In the genomic region with DNA sequence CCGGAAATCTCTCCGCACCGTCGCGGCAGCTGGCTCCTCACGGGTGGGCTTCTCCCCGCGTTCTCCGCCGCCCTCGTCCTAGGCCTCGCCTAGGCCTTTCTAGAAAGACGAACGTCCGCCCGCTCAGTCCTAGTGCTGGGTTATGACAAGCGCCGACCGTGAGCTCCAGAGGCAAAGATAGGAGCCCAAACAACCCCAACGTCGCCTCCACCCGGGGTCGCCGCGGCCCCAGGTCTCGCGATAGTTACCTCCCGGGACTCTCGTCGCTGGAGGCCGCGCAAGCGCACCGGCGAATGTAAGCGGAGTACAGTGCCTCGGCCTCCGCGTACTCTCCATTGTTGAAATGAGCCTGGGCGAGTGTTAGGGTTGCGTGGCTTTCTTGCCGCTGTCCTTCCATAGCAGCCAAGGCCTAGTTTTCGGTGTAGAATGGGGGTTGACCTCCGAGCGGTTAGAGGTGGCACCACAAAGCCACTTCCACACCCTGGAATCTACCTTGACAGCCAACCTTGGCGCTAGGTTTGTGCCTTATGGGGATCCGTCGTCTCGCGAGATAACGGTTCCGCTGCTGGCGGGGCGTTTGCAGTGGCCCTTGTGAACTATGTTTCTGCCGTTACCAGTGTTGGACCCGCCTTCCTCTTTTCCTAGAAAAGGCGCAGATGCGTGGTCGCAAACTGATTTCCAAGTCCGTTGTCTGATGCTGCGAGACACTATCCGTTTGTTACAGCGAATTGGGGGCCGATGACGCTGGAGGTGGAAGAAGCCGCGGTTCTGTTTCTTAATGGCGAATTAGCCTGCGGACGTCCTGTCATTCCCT, we compare ENCODE assay signal across 1 cellular context.
TF ChIP-seq lines count a peak whose summit lies in the region.

A gene (minus strand): TSS at position 526 of the 814 bp plus-strand sequence. CDS start 129 bp downstream, at position 397.

TF ChIP-seq in HepG2, 621 proteins besides CTCF, POLR2A, EP300 and RAD21 (continued from another document and continues in another):
- TF ChIP-seq, protein P1, sequence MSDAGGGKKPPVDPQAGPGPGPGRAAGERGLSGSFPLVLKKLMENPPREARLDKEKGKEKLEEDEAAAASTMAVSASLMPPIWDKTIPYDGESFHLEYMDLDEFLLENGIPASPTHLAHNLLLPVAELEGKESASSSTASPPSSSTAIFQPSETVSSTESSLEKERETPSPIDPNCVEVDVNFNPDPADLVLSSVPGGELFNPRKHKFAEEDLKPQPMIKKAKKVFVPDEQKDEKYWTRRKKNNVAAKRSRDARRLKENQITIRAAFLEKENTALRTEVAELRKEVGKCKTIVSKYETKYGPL (CRISPR knock-in tag; IDR thresholded peaks at IDR 0.05): peak; percentile 77
- TF ChIP-seq, protein P2, sequence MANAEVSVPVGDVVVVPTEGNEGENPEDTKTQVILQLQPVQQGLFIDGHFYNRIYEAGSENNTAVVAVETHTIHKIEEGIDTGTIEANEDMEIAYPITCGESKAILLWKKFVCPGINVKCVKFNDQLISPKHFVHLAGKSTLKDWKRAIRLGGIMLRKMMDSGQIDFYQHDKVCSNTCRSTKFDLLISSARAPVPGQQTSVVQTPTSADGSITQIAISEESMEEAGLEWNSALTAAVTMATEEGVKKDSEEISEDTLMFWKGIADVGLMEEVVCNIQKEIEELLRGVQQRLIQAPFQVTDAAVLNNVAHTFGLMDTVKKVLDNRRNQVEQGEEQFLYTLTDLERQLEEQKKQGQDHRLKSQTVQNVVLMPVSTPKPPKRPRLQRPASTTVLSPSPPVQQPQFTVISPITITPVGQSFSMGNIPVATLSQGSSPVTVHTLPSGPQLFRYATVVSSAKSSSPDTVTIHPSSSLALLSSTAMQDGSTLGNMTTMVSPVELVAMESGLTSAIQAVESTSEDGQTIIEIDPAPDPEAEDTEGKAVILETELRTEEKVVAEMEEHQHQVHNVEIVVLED (CRISPR knock-in tag; IDR thresholded peaks at IDR 0.05; ENCODE audit: borderline replicate concordance): peak; percentile 90
- peak; percentile 99 for TF ChIP-seq ZFY (CRISPR knock-in tag; IDR thresholded peaks at IDR 0.05)
- TF ChIP-seq, protein P3, sequence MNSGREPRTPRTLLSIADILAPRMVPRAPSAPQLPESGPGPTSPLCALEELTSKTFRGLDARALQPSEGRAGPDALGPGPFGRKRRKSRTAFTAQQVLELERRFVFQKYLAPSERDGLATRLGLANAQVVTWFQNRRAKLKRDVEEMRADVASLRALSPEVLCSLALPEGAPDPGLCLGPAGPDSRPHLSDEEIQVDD (CRISPR knock-in tag; IDR thresholded peaks at IDR 0.05; ENCODE audit: borderline replicate concordance): 0 out of 2 replicates have a peak, but pooled peaks have one; percentile 65
- peak; percentile 18; the same call in 1 of the 2 replicates for TF ChIP-seq ZSCAN30 (CRISPR knock-in tag; IDR thresholded peaks at IDR 0.05)
- no peak for TF ChIP-seq NBN (conservative IDR thresholded peaks at IDR 0.05)
- TF ChIP-seq, protein P4, sequence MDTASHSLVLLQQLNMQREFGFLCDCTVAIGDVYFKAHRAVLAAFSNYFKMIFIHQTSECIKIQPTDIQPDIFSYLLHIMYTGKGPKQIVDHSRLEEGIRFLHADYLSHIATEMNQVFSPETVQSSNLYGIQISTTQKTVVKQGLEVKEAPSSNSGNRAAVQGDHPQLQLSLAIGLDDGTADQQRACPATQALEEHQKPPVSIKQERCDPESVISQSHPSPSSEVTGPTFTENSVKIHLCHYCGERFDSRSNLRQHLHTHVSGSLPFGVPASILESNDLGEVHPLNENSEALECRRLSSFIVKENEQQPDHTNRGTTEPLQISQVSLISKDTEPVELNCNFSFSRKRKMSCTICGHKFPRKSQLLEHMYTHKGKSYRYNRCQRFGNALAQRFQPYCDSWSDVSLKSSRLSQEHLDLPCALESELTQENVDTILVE (CRISPR knock-in tag; IDR thresholded peaks at IDR 0.05): peak; percentile 90; the same call in 1 of the 2 replicates
- TF ChIP-seq KAT8 (CRISPR knock-in tag; IDR thresholded peaks at IDR 0.05): peak; percentile 99
- TF ChIP-seq ZFP37 (CRISPR knock-in tag; IDR thresholded peaks at IDR 0.05; ENCODE audit: borderline replicate concordance): peak; percentile 92
- peak; percentile 88 for TF ChIP-seq POLR2AphosphoS5 (IDR thresholded peaks at IDR 0.05; ENCODE audit: low read depth, low read length)
- TF ChIP-seq, protein P5, sequence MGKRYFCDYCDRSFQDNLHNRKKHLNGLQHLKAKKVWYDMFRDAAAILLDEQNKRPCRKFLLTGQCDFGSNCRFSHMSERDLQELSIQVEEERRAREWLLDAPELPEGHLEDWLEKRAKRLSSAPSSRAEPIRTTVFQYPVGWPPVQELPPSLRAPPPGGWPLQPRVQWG (CRISPR knock-in tag; IDR thresholded peaks at IDR 0.05; ENCODE audit: borderline replicate concordance, low read depth): peak; percentile 86; the same call in 1 of the 2 replicates
- TF ChIP-seq SPEN (CRISPR knock-in tag; IDR thresholded peaks at IDR 0.05; ENCODE audit: low read depth): peak; percentile 100
- TF ChIP-seq, protein P6, sequence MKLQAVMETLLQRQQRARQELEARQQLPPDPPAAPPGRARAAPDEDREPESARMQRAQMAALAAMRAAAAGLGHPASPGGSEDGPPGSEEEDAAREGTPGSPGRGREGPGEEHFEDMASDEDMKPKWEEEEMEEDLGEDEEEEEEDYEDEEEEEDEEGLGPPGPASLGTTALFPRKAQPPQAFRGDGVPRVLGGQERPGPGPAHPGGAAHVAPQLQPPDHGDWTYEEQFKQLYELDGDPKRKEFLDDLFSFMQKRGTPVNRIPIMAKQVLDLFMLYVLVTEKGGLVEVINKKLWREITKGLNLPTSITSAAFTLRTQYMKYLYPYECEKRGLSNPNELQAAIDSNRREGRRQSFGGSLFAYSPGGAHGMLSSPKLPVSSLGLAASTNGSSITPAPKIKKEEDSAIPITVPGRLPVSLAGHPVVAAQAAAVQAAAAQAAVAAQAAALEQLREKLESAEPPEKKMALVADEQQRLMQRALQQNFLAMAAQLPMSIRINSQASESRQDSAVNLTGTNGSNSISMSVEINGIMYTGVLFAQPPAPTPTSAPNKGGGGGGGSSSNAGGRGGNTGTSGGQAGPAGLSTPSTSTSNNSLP (IDR thresholded peaks at IDR 0.05; ENCODE audit: low read depth, low read length): no peak
- peak; percentile 85; the same call in 1 of the 2 replicates for TF ChIP-seq ZNF180 (CRISPR knock-in tag; IDR thresholded peaks at IDR 0.05; ENCODE audit: borderline replicate concordance, low read depth)
- TF ChIP-seq, protein P7, sequence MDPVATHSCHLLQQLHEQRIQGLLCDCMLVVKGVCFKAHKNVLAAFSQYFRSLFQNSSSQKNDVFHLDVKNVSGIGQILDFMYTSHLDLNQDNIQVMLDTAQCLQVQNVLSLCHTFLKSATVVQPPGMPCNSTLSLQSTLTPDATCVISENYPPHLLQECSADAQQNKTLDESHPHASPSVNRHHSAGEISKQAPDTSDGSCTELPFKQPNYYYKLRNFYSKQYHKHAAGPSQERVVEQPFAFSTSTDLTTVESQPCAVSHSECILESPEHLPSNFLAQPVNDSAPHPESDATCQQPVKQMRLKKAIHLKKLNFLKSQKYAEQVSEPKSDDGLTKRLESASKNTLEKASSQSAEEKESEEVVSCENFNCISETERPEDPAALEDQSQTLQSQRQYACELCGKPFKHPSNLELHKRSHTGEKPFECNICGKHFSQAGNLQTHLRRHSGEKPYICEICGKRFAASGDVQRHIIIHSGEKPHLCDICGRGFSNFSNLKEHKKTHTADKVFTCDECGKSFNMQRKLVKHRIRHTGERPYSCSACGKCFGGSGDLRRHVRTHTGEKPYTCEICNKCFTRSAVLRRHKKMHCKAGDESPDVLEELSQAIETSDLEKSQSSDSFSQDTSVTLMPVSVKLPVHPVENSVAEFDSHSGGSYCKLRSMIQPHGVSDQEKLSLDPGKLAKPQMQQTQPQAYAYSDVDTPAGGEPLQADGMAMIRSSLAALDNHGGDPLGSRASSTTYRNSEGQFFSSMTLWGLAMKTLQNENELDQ (CRISPR knock-in tag; IDR thresholded peaks at IDR 0.05; ENCODE audit: borderline replicate concordance): peak; percentile 94; the same call in 1 of the 2 replicates
- TF ChIP-seq SOX13 (IDR thresholded peaks at IDR 0.05): no peak
- peak in 1 of 2 experiments; percentile 38; a peak in 1 of 4 replicates for TF ChIP-seq SOX13 (CRISPR knock-in tag; conservative IDR thresholded peaks at IDR 0.05 in 1 of 2, IDR thresholded peaks at IDR 0.05 in 1 of 2)
- TF ChIP-seq, protein P8, sequence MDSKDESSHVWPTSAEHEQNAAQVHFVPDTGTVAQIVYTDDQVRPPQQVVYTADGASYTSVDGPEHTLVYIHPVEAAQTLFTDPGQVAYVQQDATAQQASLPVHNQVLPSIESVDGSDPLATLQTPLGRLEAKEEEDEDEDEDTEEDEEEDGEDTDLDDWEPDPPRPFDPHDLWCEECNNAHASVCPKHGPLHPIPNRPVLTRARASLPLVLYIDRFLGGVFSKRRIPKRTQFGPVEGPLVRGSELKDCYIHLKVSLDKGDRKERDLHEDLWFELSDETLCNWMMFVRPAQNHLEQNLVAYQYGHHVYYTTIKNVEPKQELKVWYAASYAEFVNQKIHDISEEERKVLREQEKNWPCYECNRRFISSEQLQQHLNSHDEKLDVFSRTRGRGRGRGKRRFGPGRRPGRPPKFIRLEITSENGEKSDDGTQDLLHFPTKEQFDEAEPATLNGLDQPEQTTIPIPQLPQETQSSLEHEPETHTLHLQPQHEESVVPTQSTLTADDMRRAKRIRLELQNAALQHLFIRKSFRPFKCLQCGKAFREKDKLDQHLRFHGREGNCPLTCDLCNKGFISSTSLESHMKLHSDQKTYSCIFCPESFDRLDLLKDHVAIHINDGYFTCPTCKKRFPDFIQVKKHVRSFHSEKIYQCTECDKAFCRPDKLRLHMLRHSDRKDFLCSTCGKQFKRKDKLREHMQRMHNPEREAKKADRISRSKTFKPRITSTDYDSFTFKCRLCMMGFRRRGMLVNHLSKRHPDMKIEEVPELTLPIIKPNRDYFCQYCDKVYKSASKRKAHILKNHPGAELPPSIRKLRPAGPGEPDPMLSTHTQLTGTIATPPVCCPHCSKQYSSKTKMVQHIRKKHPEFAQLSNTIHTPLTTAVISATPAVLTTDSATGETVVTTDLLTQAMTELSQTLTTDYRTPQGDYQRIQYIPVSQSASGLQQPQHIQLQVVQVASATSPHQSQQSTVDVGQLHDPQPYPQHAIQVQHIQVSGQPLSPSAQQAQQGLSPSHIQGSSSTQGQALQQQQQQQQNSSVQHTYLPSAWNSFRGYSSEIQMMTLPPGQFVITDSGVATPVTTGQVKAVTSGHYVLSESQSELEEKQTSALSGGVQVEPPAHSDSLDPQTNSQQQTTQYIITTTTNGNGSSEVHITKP (CRISPR knock-in tag; IDR thresholded peaks at IDR 0.05; ENCODE audit: low read depth): peak; percentile 85
- TF ChIP-seq MYC (CRISPR knock-in tag; IDR thresholded peaks at IDR 0.05; ENCODE audit: borderline replicate concordance): peak; percentile 87
- peak; percentile 83 for TF ChIP-seq GABPB1 (CRISPR knock-in tag; IDR thresholded peaks at IDR 0.05)
- TF ChIP-seq YEATS2 (CRISPR knock-in tag; IDR thresholded peaks at IDR 0.05; ENCODE audit: borderline replicate concordance): peak; percentile 99
- TF ChIP-seq ZNF136 (CRISPR knock-in tag; IDR thresholded peaks at IDR 0.05; ENCODE audit: low read depth): peak; percentile 98
- no peak for TF ChIP-seq MATR3 (CRISPR knock-in tag; IDR thresholded peaks at IDR 0.05)
- TF ChIP-seq JARID2 (CRISPR knock-in tag; IDR thresholded peaks at IDR 0.05; ENCODE audit: insufficient replicate concordance): no peak
- peak; percentile 79; the same call in 1 of the 2 replicates for TF ChIP-seq ZNF703 (CRISPR knock-in tag; IDR thresholded peaks at IDR 0.05; ENCODE audit: borderline replicate concordance)
- TF ChIP-seq, protein P9, sequence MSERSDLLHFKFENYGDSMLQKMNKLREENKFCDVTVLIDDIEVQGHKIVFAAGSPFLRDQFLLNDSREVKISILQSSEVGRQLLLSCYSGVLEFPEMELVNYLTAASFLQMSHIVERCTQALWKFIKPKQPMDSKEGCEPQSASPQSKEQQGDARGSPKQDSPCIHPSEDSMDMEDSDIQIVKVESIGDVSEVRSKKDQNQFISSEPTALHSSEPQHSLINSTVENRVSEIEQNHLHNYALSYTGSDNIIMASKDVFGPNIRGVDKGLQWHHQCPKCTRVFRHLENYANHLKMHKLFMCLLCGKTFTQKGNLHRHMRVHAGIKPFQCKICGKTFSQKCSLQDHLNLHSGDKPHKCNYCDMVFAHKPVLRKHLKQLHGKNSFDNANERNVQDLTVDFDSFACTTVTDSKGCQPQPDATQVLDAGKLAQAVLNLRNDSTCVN (CRISPR knock-in tag; IDR thresholded peaks at IDR 0.05; ENCODE audit: borderline replicate concordance): peak; percentile 42; the same call in 1 of the 2 replicates
- TF ChIP-seq SMARCE1 (IDR thresholded peaks at IDR 0.05; ENCODE audit: borderline replicate concordance): no peak
- peak; percentile 78 for TF ChIP-seq ZNF124 (CRISPR knock-in tag; IDR thresholded peaks at IDR 0.05)
- 0 out of 2 replicates have a peak, but pooled peaks have one; percentile 5 for TF ChIP-seq NFIB (CRISPR knock-in tag; IDR thresholded peaks at IDR 0.05; ENCODE audit: borderline replicate concordance)
- TF ChIP-seq CHD2 (IDR thresholded peaks at IDR 0.05; ENCODE audit: low read depth, low read length): peak; percentile 93
- TF ChIP-seq ZFX (CRISPR knock-in tag; IDR thresholded peaks at IDR 0.05; ENCODE audit: low read depth): peak; percentile 99
- peak; percentile 25 for TF ChIP-seq NFIC (IDR thresholded peaks at IDR 0.05; ENCODE audit: low read length)
- TF ChIP-seq ZNF619 (CRISPR knock-in tag; IDR thresholded peaks at IDR 0.05): peak; percentile 42
- TF ChIP-seq SMAD3 (CRISPR knock-in tag; IDR thresholded peaks at IDR 0.05): peak; percentile 97
- TF ChIP-seq ZNF264 (CRISPR knock-in tag; IDR thresholded peaks at IDR 0.05): peak; percentile 88
- peak; percentile 77 for TF ChIP-seq SOX5 (CRISPR knock-in tag; IDR thresholded peaks at IDR 0.05; ENCODE audit: borderline replicate concordance)
- TF ChIP-seq ZNF577 (CRISPR knock-in tag; IDR thresholded peaks at IDR 0.05; ENCODE audit: borderline replicate concordance, low read depth): no peak
- no peak for TF ChIP-seq STAG1 (CRISPR knock-in tag; IDR thresholded peaks at IDR 0.05)
- no peak; the same call in 1 of the 2 replicates for TF ChIP-seq TMF1 (CRISPR knock-in tag; IDR thresholded peaks at IDR 0.05; ENCODE audit: low read depth)
- peak; percentile 88 for TF ChIP-seq ZBTB38 (CRISPR knock-in tag; IDR thresholded peaks at IDR 0.05)
- peak; percentile 56 for TF ChIP-seq ZNF777 (CRISPR knock-in tag; IDR thresholded peaks at IDR 0.05)
- TF ChIP-seq ZNF232 (CRISPR knock-in tag; IDR thresholded peaks at IDR 0.05; ENCODE audit: borderline replicate concordance): peak; percentile 90
- TF ChIP-seq U2AF2 (IDR thresholded peaks at IDR 0.05; ENCODE audit: low read depth, low read length): peak; percentile 53; the same call in 1 of the 2 replicates
- TF ChIP-seq MBD4 (IDR thresholded peaks at IDR 0.05; ENCODE audit: borderline replicate concordance, low read length): no peak
